In the genomic region with DNA sequence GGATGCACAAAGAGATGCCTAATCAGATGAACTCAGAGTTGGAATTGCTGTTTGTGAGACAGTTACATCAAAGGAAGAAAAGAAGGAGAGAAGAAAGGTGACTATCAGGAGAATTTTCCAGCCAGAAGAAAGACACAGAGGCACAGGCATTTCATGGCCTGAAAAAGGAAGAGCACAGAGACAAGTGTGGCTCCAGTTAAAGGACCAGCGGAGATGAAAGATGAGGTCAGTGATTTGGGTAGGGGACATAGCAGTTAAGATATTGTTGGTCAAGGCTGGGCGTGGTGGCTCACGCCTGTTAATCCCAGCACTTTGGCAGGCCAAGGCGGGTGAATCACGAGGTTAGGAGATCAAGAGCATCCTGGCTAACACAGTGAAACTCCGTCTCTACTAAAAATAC, we compare ENCODE assay signal across 1 cellular context.
TF ChIP-seq lines count a peak whose summit lies in the region.

No MANE protein-coding gene starts in this region.

TF ChIP-seq in K562, 482 proteins besides CTCF, POLR2A, EP300 and RAD21:
- TF ChIP-seq KAT7 (CRISPR knock-in tag; IDR thresholded peaks at IDR 0.05; ENCODE audit: borderline replicate concordance) (0 out of 2 replicates have a peak, but pooled peaks have one; percentile 62), ZFP1 (CRISPR knock-in tag; IDR thresholded peaks at IDR 0.05) (no peak), PHF8 (IDR thresholded peaks at IDR 0.05; ENCODE audit: borderline replicate concordance, low read length) (no peak), GABPB1 (CRISPR knock-in tag; IDR thresholded peaks at IDR 0.05) (no peak), TFAM (CRISPR knock-in tag; conservative IDR thresholded peaks at IDR 0.05) (no peak), ARID1B (IDR thresholded peaks at IDR 0.05) (no peak), KLF16 (IDR thresholded peaks at IDR 0.05) (no peak), XRCC5 (IDR thresholded peaks at IDR 0.05; ENCODE audit: low read depth, low read length) (no peak), ZNF140 (CRISPR knock-in tag; IDR thresholded peaks at IDR 0.05) (no peak), BHLHE40 (IDR thresholded peaks at IDR 0.05; ENCODE audit: low read length) (no peak), SRSF9 (IDR thresholded peaks at IDR 0.05; ENCODE audit: borderline replicate concordance, low read depth, low read length) (no peak), CEBPB (tag; IDR thresholded peaks at IDR 0.05) (no peak), ZNF717 (CRISPR knock-in tag; IDR thresholded peaks at IDR 0.05) (no peak), SMC3 (conservative IDR thresholded peaks at IDR 0.05; ENCODE audit: insufficient read depth, low read depth, low read length) (no peak), CAMTA2 (CRISPR knock-in tag; conservative IDR thresholded peaks at IDR 0.05) (no peak), ZKSCAN8 (CRISPR knock-in tag; IDR thresholded peaks at IDR 0.05) (no peak), NR1H2 (CRISPR knock-in tag; IDR thresholded peaks at IDR 0.05) (no peak), SNIP1 (IDR thresholded peaks at IDR 0.05; ENCODE audit: low read depth) (no peak), NCOR1 (IDR thresholded peaks at IDR 0.05) (no peak), TOE1 (IDR thresholded peaks at IDR 0.05; ENCODE audit: borderline replicate concordance) (no peak), TOE1 (CRISPR knock-in tag; IDR thresholded peaks at IDR 0.05; ENCODE audit: borderline replicate concordance, low read depth) (0 out of 2 replicates have a peak, but pooled peaks have one; percentile 37), MAFF (IDR thresholded peaks at IDR 0.05; ENCODE audit: low read length) (no peak), ZNF830 (CRISPR knock-in tag; IDR thresholded peaks at IDR 0.05) (no peak)
- TF ChIP-seq, protein P1, sequence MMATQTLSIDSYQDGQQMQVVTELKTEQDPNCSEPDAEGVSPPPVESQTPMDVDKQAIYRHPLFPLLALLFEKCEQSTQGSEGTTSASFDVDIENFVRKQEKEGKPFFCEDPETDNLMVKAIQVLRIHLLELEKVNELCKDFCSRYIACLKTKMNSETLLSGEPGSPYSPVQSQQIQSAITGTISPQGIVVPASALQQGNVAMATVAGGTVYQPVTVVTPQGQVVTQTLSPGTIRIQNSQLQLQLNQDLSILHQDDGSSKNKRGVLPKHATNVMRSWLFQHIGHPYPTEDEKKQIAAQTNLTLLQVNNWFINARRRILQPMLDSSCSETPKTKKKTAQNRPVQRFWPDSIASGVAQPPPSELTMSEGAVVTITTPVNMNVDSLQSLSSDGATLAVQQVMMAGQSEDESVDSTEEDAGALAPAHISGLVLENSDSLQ (IDR thresholded peaks at IDR 0.05), result no peak
- TF ChIP-seq, protein P2, sequence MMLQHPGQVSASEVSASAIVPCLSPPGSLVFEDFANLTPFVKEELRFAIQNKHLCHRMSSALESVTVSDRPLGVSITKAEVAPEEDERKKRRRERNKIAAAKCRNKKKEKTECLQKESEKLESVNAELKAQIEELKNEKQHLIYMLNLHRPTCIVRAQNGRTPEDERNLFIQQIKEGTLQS (IDR thresholded peaks at IDR 0.05), result no peak
- TF ChIP-seq, protein P2 (CRISPR knock-in tag; conservative IDR thresholded peaks at IDR 0.05), result 0 out of 2 replicates have a peak, but pooled peaks have one; percentile 38
- TF ChIP-seq, protein P3, sequence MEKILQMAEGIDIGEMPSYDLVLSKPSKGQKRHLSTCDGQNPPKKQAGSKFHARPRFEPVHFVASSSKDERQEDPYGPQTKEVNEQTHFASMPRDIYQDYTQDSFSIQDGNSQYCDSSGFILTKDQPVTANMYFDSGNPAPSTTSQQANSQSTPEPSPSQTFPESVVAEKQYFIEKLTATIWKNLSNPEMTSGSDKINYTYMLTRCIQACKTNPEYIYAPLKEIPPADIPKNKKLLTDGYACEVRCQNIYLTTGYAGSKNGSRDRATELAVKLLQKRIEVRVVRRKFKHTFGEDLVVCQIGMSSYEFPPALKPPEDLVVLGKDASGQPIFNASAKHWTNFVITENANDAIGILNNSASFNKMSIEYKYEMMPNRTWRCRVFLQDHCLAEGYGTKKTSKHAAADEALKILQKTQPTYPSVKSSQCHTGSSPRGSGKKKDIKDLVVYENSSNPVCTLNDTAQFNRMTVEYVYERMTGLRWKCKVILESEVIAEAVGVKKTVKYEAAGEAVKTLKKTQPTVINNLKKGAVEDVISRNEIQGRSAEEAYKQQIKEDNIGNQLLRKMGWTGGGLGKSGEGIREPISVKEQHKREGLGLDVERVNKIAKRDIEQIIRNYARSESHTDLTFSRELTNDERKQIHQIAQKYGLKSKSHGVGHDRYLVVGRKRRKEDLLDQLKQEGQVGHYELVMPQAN (IDR thresholded peaks at IDR 0.05; ENCODE audit: borderline replicate concordance), result no peak
- TF ChIP-seq, protein P4, sequence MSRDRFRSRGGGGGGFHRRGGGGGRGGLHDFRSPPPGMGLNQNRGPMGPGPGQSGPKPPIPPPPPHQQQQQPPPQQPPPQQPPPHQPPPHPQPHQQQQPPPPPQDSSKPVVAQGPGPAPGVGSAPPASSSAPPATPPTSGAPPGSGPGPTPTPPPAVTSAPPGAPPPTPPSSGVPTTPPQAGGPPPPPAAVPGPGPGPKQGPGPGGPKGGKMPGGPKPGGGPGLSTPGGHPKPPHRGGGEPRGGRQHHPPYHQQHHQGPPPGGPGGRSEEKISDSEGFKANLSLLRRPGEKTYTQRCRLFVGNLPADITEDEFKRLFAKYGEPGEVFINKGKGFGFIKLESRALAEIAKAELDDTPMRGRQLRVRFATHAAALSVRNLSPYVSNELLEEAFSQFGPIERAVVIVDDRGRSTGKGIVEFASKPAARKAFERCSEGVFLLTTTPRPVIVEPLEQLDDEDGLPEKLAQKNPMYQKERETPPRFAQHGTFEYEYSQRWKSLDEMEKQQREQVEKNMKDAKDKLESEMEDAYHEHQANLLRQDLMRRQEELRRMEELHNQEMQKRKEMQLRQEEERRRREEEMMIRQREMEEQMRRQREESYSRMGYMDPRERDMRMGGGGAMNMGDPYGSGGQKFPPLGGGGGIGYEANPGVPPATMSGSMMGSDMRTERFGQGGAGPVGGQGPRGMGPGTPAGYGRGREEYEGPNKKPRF (IDR thresholded peaks at IDR 0.05; ENCODE audit: low read depth, low read length), result no peak
- TF ChIP-seq, protein P5, sequence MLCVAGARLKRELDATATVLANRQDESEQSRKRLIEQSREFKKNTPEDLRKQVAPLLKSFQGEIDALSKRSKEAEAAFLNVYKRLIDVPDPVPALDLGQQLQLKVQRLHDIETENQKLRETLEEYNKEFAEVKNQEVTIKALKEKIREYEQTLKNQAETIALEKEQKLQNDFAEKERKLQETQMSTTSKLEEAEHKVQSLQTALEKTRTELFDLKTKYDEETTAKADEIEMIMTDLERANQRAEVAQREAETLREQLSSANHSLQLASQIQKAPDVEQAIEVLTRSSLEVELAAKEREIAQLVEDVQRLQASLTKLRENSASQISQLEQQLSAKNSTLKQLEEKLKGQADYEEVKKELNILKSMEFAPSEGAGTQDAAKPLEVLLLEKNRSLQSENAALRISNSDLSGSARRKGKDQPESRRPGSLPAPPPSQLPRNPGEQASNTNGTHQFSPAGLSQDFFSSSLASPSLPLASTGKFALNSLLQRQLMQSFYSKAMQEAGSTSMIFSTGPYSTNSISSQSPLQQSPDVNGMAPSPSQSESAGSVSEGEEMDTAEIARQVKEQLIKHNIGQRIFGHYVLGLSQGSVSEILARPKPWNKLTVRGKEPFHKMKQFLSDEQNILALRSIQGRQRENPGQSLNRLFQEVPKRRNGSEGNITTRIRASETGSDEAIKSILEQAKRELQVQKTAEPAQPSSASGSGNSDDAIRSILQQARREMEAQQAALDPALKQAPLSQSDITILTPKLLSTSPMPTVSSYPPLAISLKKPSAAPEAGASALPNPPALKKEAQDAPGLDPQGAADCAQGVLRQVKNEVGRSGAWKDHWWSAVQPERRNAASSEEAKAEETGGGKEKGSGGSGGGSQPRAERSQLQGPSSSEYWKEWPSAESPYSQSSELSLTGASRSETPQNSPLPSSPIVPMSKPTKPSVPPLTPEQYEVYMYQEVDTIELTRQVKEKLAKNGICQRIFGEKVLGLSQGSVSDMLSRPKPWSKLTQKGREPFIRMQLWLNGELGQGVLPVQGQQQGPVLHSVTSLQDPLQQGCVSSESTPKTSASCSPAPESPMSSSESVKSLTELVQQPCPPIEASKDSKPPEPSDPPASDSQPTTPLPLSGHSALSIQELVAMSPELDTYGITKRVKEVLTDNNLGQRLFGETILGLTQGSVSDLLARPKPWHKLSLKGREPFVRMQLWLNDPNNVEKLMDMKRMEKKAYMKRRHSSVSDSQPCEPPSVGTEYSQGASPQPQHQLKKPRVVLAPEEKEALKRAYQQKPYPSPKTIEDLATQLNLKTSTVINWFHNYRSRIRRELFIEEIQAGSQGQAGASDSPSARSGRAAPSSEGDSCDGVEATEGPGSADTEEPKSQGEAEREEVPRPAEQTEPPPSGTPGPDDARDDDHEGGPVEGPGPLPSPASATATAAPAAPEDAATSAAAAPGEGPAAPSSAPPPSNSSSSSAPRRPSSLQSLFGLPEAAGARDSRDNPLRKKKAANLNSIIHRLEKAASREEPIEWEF (CRISPR knock-in tag; IDR thresholded peaks at IDR 0.05), result no peak
- TF ChIP-seq, protein P6, sequence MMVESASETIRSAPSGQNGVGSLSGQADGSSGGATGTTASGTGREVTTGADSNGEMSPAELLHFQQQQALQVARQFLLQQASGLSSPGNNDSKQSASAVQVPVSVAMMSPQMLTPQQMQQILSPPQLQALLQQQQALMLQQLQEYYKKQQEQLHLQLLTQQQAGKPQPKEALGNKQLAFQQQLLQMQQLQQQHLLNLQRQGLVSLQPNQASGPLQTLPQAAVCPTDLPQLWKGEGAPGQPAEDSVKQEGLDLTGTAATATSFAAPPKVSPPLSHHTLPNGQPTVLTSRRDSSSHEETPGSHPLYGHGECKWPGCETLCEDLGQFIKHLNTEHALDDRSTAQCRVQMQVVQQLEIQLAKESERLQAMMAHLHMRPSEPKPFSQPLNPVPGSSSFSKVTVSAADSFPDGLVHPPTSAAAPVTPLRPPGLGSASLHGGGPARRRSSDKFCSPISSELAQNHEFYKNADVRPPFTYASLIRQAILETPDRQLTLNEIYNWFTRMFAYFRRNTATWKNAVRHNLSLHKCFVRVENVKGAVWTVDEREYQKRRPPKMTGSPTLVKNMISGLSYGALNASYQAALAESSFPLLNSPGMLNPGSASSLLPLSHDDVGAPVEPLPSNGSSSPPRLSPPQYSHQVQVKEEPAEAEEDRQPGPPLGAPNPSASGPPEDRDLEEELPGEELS (CRISPR knock-in tag; IDR thresholded peaks at IDR 0.05; ENCODE audit: borderline replicate concordance), result no peak
- TF ChIP-seq, protein P7, sequence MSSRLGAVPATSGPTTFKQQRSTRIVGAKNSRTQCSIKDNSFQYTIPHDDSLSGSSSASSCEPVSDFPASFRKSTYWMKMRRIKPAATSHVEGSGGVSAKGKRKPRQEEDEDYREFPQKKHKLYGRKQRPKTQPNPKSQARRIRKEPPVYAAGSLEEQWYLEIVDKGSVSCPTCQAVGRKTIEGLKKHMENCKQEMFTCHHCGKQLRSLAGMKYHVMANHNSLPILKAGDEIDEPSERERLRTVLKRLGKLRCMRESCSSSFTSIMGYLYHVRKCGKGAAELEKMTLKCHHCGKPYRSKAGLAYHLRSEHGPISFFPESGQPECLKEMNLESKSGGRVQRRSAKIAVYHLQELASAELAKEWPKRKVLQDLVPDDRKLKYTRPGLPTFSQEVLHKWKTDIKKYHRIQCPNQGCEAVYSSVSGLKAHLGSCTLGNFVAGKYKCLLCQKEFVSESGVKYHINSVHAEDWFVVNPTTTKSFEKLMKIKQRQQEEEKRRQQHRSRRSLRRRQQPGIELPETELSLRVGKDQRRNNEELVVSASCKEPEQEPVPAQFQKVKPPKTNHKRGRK (tag; IDR thresholded peaks at IDR 0.05), result no peak
- TF ChIP-seq, protein P8, sequence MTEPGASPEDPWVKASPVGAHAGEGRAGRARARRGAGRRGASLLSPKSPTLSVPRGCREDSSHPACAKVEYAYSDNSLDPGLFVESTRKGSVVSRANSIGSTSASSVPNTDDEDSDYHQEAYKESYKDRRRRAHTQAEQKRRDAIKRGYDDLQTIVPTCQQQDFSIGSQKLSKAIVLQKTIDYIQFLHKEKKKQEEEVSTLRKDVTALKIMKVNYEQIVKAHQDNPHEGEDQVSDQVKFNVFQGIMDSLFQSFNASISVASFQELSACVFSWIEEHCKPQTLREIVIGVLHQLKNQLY (CRISPR knock-in tag; conservative IDR thresholded peaks at IDR 0.05), result peak in 1 of 2 experiments; percentile 81; a peak in 1 of 4 replicates
- TF ChIP-seq, protein P9, sequence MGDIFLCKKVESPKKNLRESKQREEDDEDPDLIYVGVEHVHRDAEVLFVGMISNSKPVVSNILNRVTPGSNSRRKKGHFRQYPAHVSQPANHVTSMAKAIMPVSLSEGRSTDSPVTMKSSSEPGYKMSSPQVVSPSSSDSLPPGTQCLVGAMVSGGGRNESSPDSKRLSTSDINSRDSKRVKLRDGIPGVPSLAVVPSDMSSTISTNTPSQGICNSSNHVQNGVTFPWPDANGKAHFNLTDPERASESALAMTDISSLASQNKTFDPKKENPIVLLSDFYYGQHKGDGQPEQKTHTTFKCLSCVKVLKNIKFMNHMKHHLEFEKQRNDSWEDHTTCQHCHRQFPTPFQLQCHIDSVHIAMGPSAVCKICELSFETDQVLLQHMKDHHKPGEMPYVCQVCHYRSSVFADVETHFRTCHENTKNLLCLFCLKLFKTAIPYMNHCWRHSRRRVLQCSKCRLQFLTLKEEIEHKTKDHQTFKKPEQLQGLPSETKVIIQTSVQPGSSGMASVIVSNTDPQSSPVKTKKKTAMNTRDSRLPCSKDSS (IDR thresholded peaks at IDR 0.05; ENCODE audit: low read depth, partially characterized antibody), result no peak
